ENCODE assay signal across 20 cellular contexts in the genomic region with DNA sequence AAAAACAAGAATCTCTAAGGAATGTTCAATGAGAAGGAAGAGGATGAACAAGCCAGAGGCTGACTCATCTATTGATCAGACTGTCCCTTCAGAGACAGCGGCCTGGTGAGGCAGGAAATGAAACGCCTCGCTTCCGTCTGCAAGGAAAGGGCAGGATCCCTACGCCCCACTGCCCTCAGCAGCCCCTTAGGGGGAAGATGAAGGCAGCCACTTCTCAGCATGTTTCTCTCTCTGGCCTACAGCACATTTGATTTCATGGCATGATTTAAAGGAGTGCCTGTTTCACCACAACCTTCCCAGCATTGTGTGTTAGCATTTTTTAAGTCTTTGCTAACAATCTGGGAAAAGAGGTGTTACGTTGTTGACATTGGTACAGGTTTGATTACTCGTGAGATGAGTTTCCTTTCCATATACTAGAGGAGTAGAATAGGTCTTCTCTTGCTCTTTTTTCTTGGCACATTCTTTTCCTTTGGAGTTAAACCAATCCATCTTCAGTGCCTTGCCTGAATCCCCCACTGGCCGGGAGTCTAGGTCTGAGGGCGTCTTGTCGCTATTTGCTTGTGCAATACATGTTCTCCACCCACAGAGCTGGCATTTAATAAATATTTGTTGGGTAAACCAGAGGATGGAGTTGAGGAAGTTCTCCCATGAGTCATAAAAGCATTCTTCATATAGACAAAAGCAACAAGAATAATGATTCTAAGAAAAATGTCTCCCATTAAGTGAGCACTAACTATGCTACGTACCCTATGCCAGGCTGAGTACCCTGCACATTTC. TPM values are rescaled to one million over a fixed set of nuclear protein-coding genes. Genes with fewer than 3 reads are reported as not detected.
DNase-seq lines count a peak whose midpoint lies in the region; TF ChIP-seq lines count a peak whose summit lies in the region.
"Had no signal": no experiment of that assay in that cellular context is flagged by ENCODE, and none has a peak within 500 bp of the region (broad histone marks: within the 10 kb centered on the region; RNA-seq: fewer than 3 reads in every experiment).

No MANE protein-coding gene starts in this region.

- H3K27ac ChIP-seq in breast epithelium, result no peak overlapping the region
- H3K27ac ChIP-seq: colonic mucosa, testis had no signal

- TF ChIP-seq CTCF in MCF 10A (IDR thresholded peaks at IDR 0.05; ENCODE audit: unreplicated experiment) (no peak), breast epithelium (IDR thresholded peaks at IDR 0.05) (no peak), astrocyte of the spinal cord (IDR thresholded peaks at IDR 0.05; ENCODE audit: low read depth, low read length) (no peak)

- intact Hi-C loops in MCF 10A (cut with micrococcal nuclease), result no loop called here
- intact Hi-C loops in breast epithelium (cut with DNase I; ENCODE audit: low total_unique reads), result no loop called here

- H3K36me3 ChIP-seq in breast epithelium (no peaks in the 10 kb centered on the region), HAP-1 (replicated peaks) (no peaks in the 10 kb centered on the region)
- H3K36me3 ChIP-seq: colonic mucosa had no signal

- no peak overlapping the region for H3K27ac Mint-ChIP-seq in MCF 10A (ENCODE audit: low read depth, unreplicated experiment)
- H3K27ac Mint-ChIP-seq in activated CD4-positive, alpha-beta memory T cell treated with anti-CD3 and anti-CD28 coated beads, Interleukin-2, amount 10 ng/mL, durations not matched to agents 7 days and 5 days, result no peak overlapping the region
- H3K27ac Mint-ChIP-seq: activated naive CD8-positive, alpha-beta T cell treated with anti-CD3 and anti-CD28 coated beads, Interleukin-2, amount 50 U/mL, for 24 hours; natural killer cell treated with Interleukin-12 subunit alpha and Interleukin-12 subunit beta and Interleukin-15 and Interleukin-18, amount 100 ng/mL, for 72 hours had no signal

- CTCF ChIA-PET in MCF 10A (lab: Yijun Ruan, JAX), result no interaction called here
- CTCF ChIA-PET in activated CD4-positive, alpha-beta memory T cell treated with anti-CD3 and anti-CD28 coated beads, Interleukin-2, amount 10 ng/mL, durations not matched to agents 7 days and 5 days (lab: Charles Lee), result no interaction called here

- H3K4me1 ChIP-seq in breast epithelium, result no peaks in the 10 kb centered on the region
- no peaks in the 10 kb centered on the region for H3K4me1 ChIP-seq in HAP-1
- H3K4me1 ChIP-seq: colonic mucosa, testis had no signal

- no TSS peak for BruUV-seq in MCF 10A (replicated peaks; lab: Mats Ljungman, UMichigan)

- TF ChIP-seq POLR2A in breast epithelium (IDR thresholded peaks at IDR 0.05), result no peak

- H3K9me3 ChIP-seq in breast epithelium (no peaks in the 10 kb centered on the region), HAP-1 (no peaks in the 10 kb centered on the region)
- H3K9me3 ChIP-seq: colonic mucosa, testis had no signal

- no peak overlapping the region for H3K4me3 Mint-ChIP-seq in MCF 10A (ENCODE audit: unreplicated experiment)
- H3K4me3 Mint-ChIP-seq in activated CD4-positive, alpha-beta memory T cell treated with anti-CD3 and anti-CD28 coated beads, Interleukin-2, amount 10 ng/mL, durations not matched to agents 7 days and 5 days, result no peak overlapping the region
- H3K4me3 Mint-ChIP-seq: activated naive CD8-positive, alpha-beta T cell treated with anti-CD3 and anti-CD28 coated beads, Interleukin-2, amount 50 U/mL, for 24 hours; natural killer cell treated with Interleukin-12 subunit alpha and Interleukin-12 subunit beta and Interleukin-15 and Interleukin-18, amount 100 ng/mL, for 72 hours had no signal

- H3K4me3 ChIP-seq in breast epithelium, result no peak overlapping the region
- no peak overlapping the region for H3K4me3 ChIP-seq in astrocyte of the spinal cord (ENCODE audit: low read depth, low read length)
- no peak overlapping the region for H3K4me3 ChIP-seq in HAP-1
- H3K4me3 ChIP-seq: colonic mucosa, testis had no signal

- H3K36me3 Mint-ChIP-seq in MCF 10A (ENCODE audit: insufficient read depth, unreplicated experiment), result peaks cover 6% of the 10 kb centered on the region
- no peaks in the 10 kb centered on the region for H3K36me3 Mint-ChIP-seq in activated CD4-positive, alpha-beta memory T cell treated with anti-CD3 and anti-CD28 coated beads, Interleukin-2, amount 10 ng/mL, durations not matched to agents 7 days and 5 days (ENCODE audit: low read depth)
- H3K36me3 Mint-ChIP-seq: natural killer cell treated with Interleukin-12 subunit alpha and Interleukin-12 subunit beta and Interleukin-15 and Interleukin-18, amount 100 ng/mL, for 72 hours had no signal

- in situ Hi-C loops in astrocyte of the spinal cord (cut with HindIII; ENCODE audit: low sequenced_read_pairs), result no loop called here
- in situ Hi-C loops in HAP-1 (cut with MboI; ENCODE audit: low sequenced_read_pairs), result no loop called here

- peaks cover 14% of the 10 kb centered on the region for H3K27me3 Mint-ChIP-seq in MCF 10A (ENCODE audit: insufficient read depth, unreplicated experiment)
- H3K27me3 Mint-ChIP-seq in activated CD4-positive, alpha-beta memory T cell treated with anti-CD3 and anti-CD28 coated beads, Interleukin-2, amount 10 ng/mL, durations not matched to agents 7 days and 5 days, result peaks cover 5% of the 10 kb centered on the region

- no peaks in the 10 kb centered on the region for H3K9me3 Mint-ChIP-seq in MCF 10A (ENCODE audit: unreplicated experiment)
- no peaks in the 10 kb centered on the region for H3K9me3 Mint-ChIP-seq in activated CD4-positive, alpha-beta memory T cell treated with anti-CD3 and anti-CD28 coated beads, Interleukin-2, amount 10 ng/mL, durations not matched to agents 7 days and 5 days
- H3K9me3 Mint-ChIP-seq: activated naive CD8-positive, alpha-beta T cell treated with anti-CD3 and anti-CD28 coated beads, Interleukin-2, amount 50 U/mL, for 24 hours; natural killer cell treated with Interleukin-12 subunit alpha and Interleukin-12 subunit beta and Interleukin-15 and Interleukin-18, amount 100 ng/mL, for 72 hours had no signal

- DNase-seq in MCF 10A (ENCODE audit: unreplicated experiment) (peak; percentile 26), breast epithelium (ENCODE audit: low spot score in 2 of 2) (no peak), astrocyte of the spinal cord (ENCODE audit: low read depth, low spot score) (peak; percentile 1), glomerular endothelial cell (ENCODE audit: extremely low read depth, low read depth, low spot score) (peak; percentile 3), NCI-H1436 (lab: John Stamatoyannopoulos, UW) (no peak), HAP-1 (ENCODE audit: low spot score in 2 of 2) (no peak), NCI-H2171 treated with DMSO at 0.1 percent for 48 hours (lab: John Stamatoyannopoulos, UW) (no peak)
- DNase-seq in activated CD4-positive, alpha-beta memory T cell treated with anti-CD3 and anti-CD28 coated beads, Interleukin-2, amount 10 ng/mL, durations not matched to agents 7 days and 5 days, result no peak
- DNase-seq: activated CD4-positive, alpha-beta T cell treated with anti-CD3 and anti-CD28 coated beads for 4 hours; activated naive CD8-positive, alpha-beta T cell treated with anti-CD3 and anti-CD28 coated beads, Interleukin-2, amount 50 U/mL, for 24 hours; colonic mucosa; COR-L47; MM.1S; SHP77 treated with DMSO at 0.1 percent for 48 hours; stimulated activated CD4-positive, alpha-beta T cell treated with anti-CD3 and anti-CD28 coated beads, Interleukin-1b, Interleukin-23, amount 100 ng/mL, for 48 hours; T1000; testis had no signal

- POLR2A ChIA-PET in MCF 10A (lab: Yijun Ruan, JAX), result no interaction called here
- POLR2A ChIA-PET in activated CD4-positive, alpha-beta memory T cell treated with anti-CD3 and anti-CD28 coated beads, Interleukin-2, amount 10 ng/mL, durations not matched to agents 7 days and 5 days (lab: Charles Lee), result no interaction called here

- H3K4me1 Mint-ChIP-seq in MCF 10A (ENCODE audit: insufficient read depth, unreplicated experiment), result no peaks in the 10 kb centered on the region
- H3K4me1 Mint-ChIP-seq in activated CD4-positive, alpha-beta memory T cell treated with anti-CD3 and anti-CD28 coated beads, Interleukin-2, amount 10 ng/mL, durations not matched to agents 7 days and 5 days, result no peaks in the 10 kb centered on the region
- H3K4me1 Mint-ChIP-seq: activated naive CD8-positive, alpha-beta T cell treated with anti-CD3 and anti-CD28 coated beads, Interleukin-2, amount 50 U/mL, for 24 hours had no signal

- H3K27me3 ChIP-seq in breast epithelium (peaks cover 0 to 55% of the 10 kb centered on the region in 2 donors), HAP-1 (ENCODE audit: low read depth) (peaks cover 38% of the 10 kb centered on the region)
- H3K27me3 ChIP-seq: colonic mucosa, testis had no signal

RNA-seq across cellular contexts. Expression of gene RBFOX3, which starts 47.4 kb away (rescaled TPM):
- total RNA-seq in MCF 10A (2022) (not detected in 2 replicates), breast epithelium (not detected), glomerular endothelial cell (not detected in 2 replicates)
- total RNA-seq in activated CD4-positive, alpha-beta memory T cell treated with anti-CD3 and anti-CD28 coated beads, Interleukin-2, amount 10 ng/mL, durations not matched to agents 7 days and 5 days, result not detected
- total RNA-seq: A673; lower leg skin; natural killer cell treated with Interleukin-12 subunit alpha and Interleukin-12 subunit beta and Interleukin-15 and Interleukin-18, amount 100 ng/mL, for 72 hours had no signal

Comparison
In these comparisons a context has a peak if more than half of its experiments do, and no peak if none do; other contexts are left out.
1. DNase-seq: peak in MCF 10A (single experiment), astrocyte of the spinal cord (single experiment) and glomerular endothelial cell (single experiment); none in breast epithelium (0 of 2), NCI-H1436 (single experiment), HAP-1 (0 of 2), activated CD4-positive, alpha-beta memory T cell treated with anti-CD3 and anti-CD28 coated beads, Interleukin-2, amount 10 ng/mL, durations not matched to agents 7 days and 5 days (single experiment) and NCI-H2171 treated with DMSO at 0.1 percent for 48 hours (single experiment).